24 cellular contexts compared by ENCODE assay signal in the genomic region with DNA sequence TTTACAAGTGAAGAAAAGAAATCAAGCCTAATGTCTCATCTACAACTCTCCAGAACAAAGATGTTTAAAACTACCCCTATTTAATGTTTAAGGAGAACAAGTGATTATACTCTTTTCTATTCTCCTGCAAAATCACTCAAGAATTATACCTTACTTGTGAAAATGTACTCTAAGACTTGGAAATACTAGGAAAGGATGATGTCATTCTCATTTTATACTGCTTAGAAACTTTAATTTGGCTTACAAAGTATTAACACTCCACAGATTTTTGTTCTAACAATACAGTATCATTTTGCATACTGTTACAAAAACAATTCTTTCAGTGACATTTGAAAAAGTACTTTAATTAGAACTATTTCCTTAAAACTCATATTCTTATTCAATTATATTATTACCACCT.
"Had no signal": no experiment of that assay in that cellular context is flagged by ENCODE, and none has a peak within 500 bp of the region (broad histone marks: within the 10 kb centered on the region; RNA-seq: fewer than 3 reads in every experiment).

No MANE protein-coding gene starts in this region.

- DNase-seq: islet precursor cell; left ventricle myocardium inferior; mesendoderm; naive B cell; natural killer cell; pancreas; posterior cingulate gyrus; retina; right cardiac atrium; sigmoid colon; small intestine; spleen; stimulated activated CD4-positive, alpha-beta T cell treated with anti-CD3 and anti-CD28 coated beads, Interleukin-4, amount 100 ng/mL, for 4 hours; stimulated activated CD8-positive, alpha-beta memory T cell treated with anti-CD3 and anti-CD28 coated beads, Interleukin-4, amount 100 ng/mL, for 48 hours; stimulated activated naive CD4-positive, alpha-beta T cell treated with Interleukin-2 at 50 U/mL for 16 hours; stimulated activated naive CD8-positive, alpha-beta T cell treated with anti-CD3 and anti-CD28 coated beads, Interleukin-15, amount 100 ng/mL, for 72 hours; substantia nigra; upper lobe of left lung had no signal

- ATAC-seq: natural killer cell; pancreas; right cardiac atrium; stimulated activated memory B cell treated with anti-CD40 and anti-IgM and Interleukin-4, amounts not matched to agents 10 μg/mL and 1 μg/mL and 100 μg/mL, for 72 hours; stimulated activated naive CD8-positive, alpha-beta T cell treated with anti-CD3 and anti-CD28 coated beads, Interleukin-15, amount 100 ng/mL, for 72 hours had no signal

- H3K4me3 ChIP-seq: left ventricle myocardium inferior, lung, pancreas, prostate gland, sigmoid colon, spleen, tibial nerve, upper lobe of left lung, vagina had no signal

- H3K27me3 Mint-ChIP-seq: naive B cell; stimulated activated memory B cell treated with anti-CD40 and anti-IgM and Interleukin-4, amounts not matched to agents 10 μg/mL and 1 μg/mL and 100 μg/mL, for 72 hours; stimulated activated naive CD8-positive, alpha-beta T cell treated with anti-CD3 and anti-CD28 coated beads, Interleukin-15, amount 100 ng/mL, for 72 hours had no signal

- FAIRE-seq: pancreas, small intestine had no signal

- H3K4me3 Mint-ChIP-seq: mesothelial cell of epicardium; naive B cell; natural killer cell; stimulated activated memory B cell treated with anti-CD40 and anti-IgM and Interleukin-4, amounts not matched to agents 10 μg/mL and 1 μg/mL and 100 μg/mL, for 72 hours; stimulated activated naive CD8-positive, alpha-beta T cell treated with anti-CD3 and anti-CD28 coated beads, Interleukin-15, amount 100 ng/mL, for 72 hours had no signal

- H3K27ac ChIP-seq: left ventricle myocardium inferior, pancreas, prostate gland, sigmoid colon, spleen, tibial nerve, upper lobe of left lung, vagina had no signal

- H3K27me3 ChIP-seq: pancreas, sigmoid colon, spleen, tibial nerve, upper lobe of left lung, vagina had no signal

- H3K9me3 Mint-ChIP-seq: mesothelial cell of epicardium; naive B cell; natural killer cell; stimulated activated memory B cell treated with anti-CD40 and anti-IgM and Interleukin-4, amounts not matched to agents 10 μg/mL and 1 μg/mL and 100 μg/mL, for 72 hours; stimulated activated naive CD8-positive, alpha-beta T cell treated with anti-CD3 and anti-CD28 coated beads, Interleukin-15, amount 100 ng/mL, for 72 hours had no signal

- H3K4me1 ChIP-seq: left ventricle myocardium inferior, pancreas, prostate gland, sigmoid colon, spleen, tibial nerve, upper lobe of left lung, vagina had no signal

- H3K4me1 Mint-ChIP-seq: mesothelial cell of epicardium; naive B cell; natural killer cell; stimulated activated memory B cell treated with anti-CD40 and anti-IgM and Interleukin-4, amounts not matched to agents 10 μg/mL and 1 μg/mL and 100 μg/mL, for 72 hours; stimulated activated naive CD8-positive, alpha-beta T cell treated with anti-CD3 and anti-CD28 coated beads, Interleukin-15, amount 100 ng/mL, for 72 hours had no signal

- H3K9me3 ChIP-seq: left ventricle myocardium inferior, pancreas, prostate gland, sigmoid colon, spleen, tibial nerve, upper lobe of left lung, vagina had no signal

- H3K27ac Mint-ChIP-seq: naive B cell; natural killer cell; stimulated activated memory B cell treated with anti-CD40 and anti-IgM and Interleukin-4, amounts not matched to agents 10 μg/mL and 1 μg/mL and 100 μg/mL, for 72 hours had no signal
